8 cellular contexts compared by ENCODE assay signal in the genomic region with DNA sequence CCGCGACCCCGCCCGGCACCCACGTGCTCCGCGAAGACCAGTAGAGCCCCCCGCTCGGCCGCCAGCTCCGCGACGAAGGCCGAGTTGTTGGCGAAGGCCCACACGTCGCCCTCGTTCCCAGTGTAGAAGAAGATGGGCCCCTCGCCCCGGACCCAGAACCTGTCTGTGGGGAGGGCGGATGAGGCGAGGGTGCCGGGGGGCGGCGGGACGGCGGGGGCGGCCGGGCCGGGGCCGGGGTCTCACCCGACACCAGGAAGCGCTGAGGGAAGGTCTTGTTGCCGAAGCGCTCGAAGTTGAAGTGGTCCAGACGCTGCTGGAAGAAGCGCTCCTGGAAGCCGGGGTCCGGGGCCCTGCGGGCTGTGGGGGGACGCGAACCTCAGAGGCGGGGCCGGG. TPM values are rescaled to one million over a fixed set of nuclear protein-coding genes. Genes with fewer than 3 reads are reported as not detected.
DNase-seq lines count a peak whose midpoint lies in the region; FAIRE-seq and TF ChIP-seq lines count a peak whose summit lies in the region.

No MANE protein-coding gene starts in this region.

- H3F3A ChIP-seq in smooth muscle cell (ENCODE audit: low read depth): no peaks in the 10 kb centered on the region

- H3K36me3 ChIP-seq in Peyer's patch (peaks cover 0 to 34% (median 0%) of the 10 kb centered on the region in 3 donors), smooth muscle cell (ENCODE audit: low read depth) (no peaks in the 10 kb centered on the region)

- H3K9me3 ChIP-seq in Peyer's patch (no peaks in the 10 kb centered on the region), smooth muscle cell (replicated peaks; ENCODE audit: low read depth) (no peaks in the 10 kb centered on the region)

- H3K27me3 Mint-ChIP-seq in activated CD4-positive, alpha-beta T cell treated with anti-CD3 and anti-CD28 coated beads, Interleukin-2, amount 10 ng/mL, durations not matched to agents 7 days and 5 days: no peaks in the 10 kb centered on the region

- peak overlapping the region; percentile 58 for H2AFZ ChIP-seq in smooth muscle cell (ENCODE audit: low read depth)

- POLR2A ChIA-PET in activated CD4-positive, alpha-beta T cell treated with anti-CD3 and anti-CD28 coated beads, Interleukin-2, amount 10 ng/mL, durations not matched to agents 7 days and 5 days (lab: Charles Lee): no interaction called here

- H3K27ac ChIP-seq in Peyer's patch (peak overlapping the region in 3 of 4 donors; percentile 15 to 88 (median 37)), smooth muscle cell (ENCODE audit: low read depth) (no peak overlapping the region)

- peak overlapping the region; percentile 69 for H3K4me3 Mint-ChIP-seq in activated CD4-positive, alpha-beta T cell treated with anti-CD3 and anti-CD28 coated beads, Interleukin-2, amount 10 ng/mL, durations not matched to agents 7 days and 5 days

- DNase-seq in activated CD4-positive, alpha-beta T cell treated with anti-CD3 and anti-CD28 coated beads, Interleukin-2, amount 10 ng/mL, durations not matched to agents 7 days and 5 days: no peak
- DNase-seq in activated CD4-positive, alpha-beta T cell treated with anti-CD3 and anti-CD28 coated beads, Interleukin-2, amount 50 U/mL, for 1 hour: no peak
- DNase-seq in Peyer's patch (no peak), fibroblast of mammary gland (ENCODE audit: low read depth) (no peak), smooth muscle cell (lab: John Stamatoyannopoulos, UW; ENCODE audit: unreplicated experiment) (no peak), NCI-H1105 treated with DMSO at 0.1 percent for 48 hours (lab: John Stamatoyannopoulos, UW) (no peak), NCI-H187 treated with DMSO at 0.1 percent for 48 hours (lab: John Stamatoyannopoulos, UW) (no peak), HTR-8/SVneo (ENCODE audit: insufficient read length, low spot score) (no peak)

- peaks cover 8% of the 10 kb centered on the region for H3K36me3 Mint-ChIP-seq in activated CD4-positive, alpha-beta T cell treated with anti-CD3 and anti-CD28 coated beads, Interleukin-2, amount 10 ng/mL, durations not matched to agents 7 days and 5 days (ENCODE audit: low read depth)

- H3K4me2 ChIP-seq in smooth muscle cell: peak overlapping the region; percentile 98

- TF ChIP-seq POLR2A in Peyer's patch (IDR thresholded peaks at IDR 0.05): no peak

- 3% methylated on average over 13 of the region's 45 CpGs for WGBS in smooth muscle cell (ENCODE audit: low lambda C conversion rate)

- no peak overlapping the region for H3K9ac ChIP-seq in smooth muscle cell (ENCODE audit: low read depth)

- no peaks in the 10 kb centered on the region for H3K79me2 ChIP-seq in smooth muscle cell (ENCODE audit: low read depth)

- H3K27me3 ChIP-seq in Peyer's patch: peaks cover 0 to 6% of the 10 kb centered on the region in 2 donors
- no peaks in the 10 kb centered on the region for H3K27me3 ChIP-seq in smooth muscle cell (ENCODE audit: low read depth)

- H3K4me3 ChIP-seq in Peyer's patch: peak overlapping the region; percentile 53 to 99 (median 85)
- H3K4me3 ChIP-seq in fibroblast of mammary gland (ENCODE audit: control insufficient read depth, low read depth, low read length): peak overlapping the region; percentile 41
- H3K4me3 ChIP-seq in smooth muscle cell: peak overlapping the region; percentile 67

- no peaks in the 10 kb centered on the region for H4K20me1 ChIP-seq in smooth muscle cell (ENCODE audit: low read depth)

- no peak for TF ChIP-seq CTCF in Peyer's patch (IDR thresholded peaks at IDR 0.05)
- TF ChIP-seq CTCF in fibroblast of mammary gland (conservative IDR thresholded peaks at IDR 0.05; ENCODE audit: control insufficient read depth, insufficient read depth, low read depth, low read length): no peak
- TF ChIP-seq CTCF in smooth muscle cell (IDR thresholded peaks at IDR 0.05; ENCODE audit: borderline replicate concordance, insufficient read depth, poor library complexity, severe bottlenecking): no peak

- no peak for FAIRE-seq in HTR-8/SVneo (lab: Jason Lieb, UNC)

- peak overlapping the region; percentile 2 for H3K27ac Mint-ChIP-seq in activated CD4-positive, alpha-beta T cell treated with anti-CD3 and anti-CD28 coated beads, Interleukin-2, amount 10 ng/mL, durations not matched to agents 7 days and 5 days

- H3K4me1 Mint-ChIP-seq in activated CD4-positive, alpha-beta T cell treated with anti-CD3 and anti-CD28 coated beads, Interleukin-2, amount 10 ng/mL, durations not matched to agents 7 days and 5 days: peaks cover 11% of the 10 kb centered on the region

- H3K9me3 Mint-ChIP-seq in activated CD4-positive, alpha-beta T cell treated with anti-CD3 and anti-CD28 coated beads, Interleukin-2, amount 10 ng/mL, durations not matched to agents 7 days and 5 days: no peaks in the 10 kb centered on the region

- CTCF ChIA-PET in activated CD4-positive, alpha-beta T cell treated with anti-CD3 and anti-CD28 coated beads, Interleukin-2, amount 10 ng/mL, durations not matched to agents 7 days and 5 days (lab: Charles Lee): interaction anchor here (1.0 to 1.9 kb wide), 3 partner anchors 18 to 113 kb away, joined by 3 to 6 read pairs (median 6); a partner anchor contains a TSS

- H3K4me1 ChIP-seq in Peyer's patch (peaks cover 0 to 17% (median 9%) of the 10 kb centered on the region in 4 donors), smooth muscle cell (ENCODE audit: low read depth) (peaks cover 3% of the 10 kb centered on the region)

RNA-seq across cellular contexts. Expression of a gene that starts 0.3 kb away (rescaled TPM):
- 100 to 1,000 TPM; 206 to 259 TPM for total RNA-seq in activated CD4-positive, alpha-beta T cell treated with anti-CD3 and anti-CD28 coated beads, Interleukin-2, amount 10 ng/mL, durations not matched to agents 7 days and 5 days
- 100 to 1,000 TPM in 1 of 4 donors, 10 to 100 TPM in 3; 44.7 to 177 (median 76.7) TPM for total RNA-seq in Peyer's patch
- total RNA-seq in smooth muscle cell: 50.6 and 51.4 TPM in 2 replicates
- 170 and 171 TPM in 2 replicates for polyA plus RNA-seq in smooth muscle cell

RNA-seq across cellular contexts. Expression of a gene that starts 24.7 kb away (rescaled TPM):
- total RNA-seq in activated CD4-positive, alpha-beta T cell treated with anti-CD3 and anti-CD28 coated beads, Interleukin-2, amount 10 ng/mL, durations not matched to agents 7 days and 5 days: under 1 TPM in 1 of 2 experiments, not detected in 1; 0.05 TPM
- total RNA-seq in Peyer's patch (not detected), smooth muscle cell (not detected in 2 replicates)
- 0.44 TPM in 1 of 2 replicates, not detected in the other for polyA plus RNA-seq in smooth muscle cell

RNA-seq across cellular contexts. Expression of a gene that starts 27.4 kb away (rescaled TPM):
- total RNA-seq in activated CD4-positive, alpha-beta T cell treated with anti-CD3 and anti-CD28 coated beads, Interleukin-2, amount 10 ng/mL, durations not matched to agents 7 days and 5 days: 10 to 100 TPM; 43.0 to 55.0 TPM
- total RNA-seq in Peyer's patch (10 to 100 TPM; 42.7 to 74.7 (median 61.0) TPM), smooth muscle cell (62.9 and 70.9 TPM in 2 replicates)
- 97.1 and 109 TPM in 2 replicates for polyA plus RNA-seq in smooth muscle cell

RNA-seq across cellular contexts. Expression of a gene that starts 36.9 kb away (rescaled TPM):
- 10 to 100 TPM; 19.1 to 21.9 TPM for total RNA-seq in activated CD4-positive, alpha-beta T cell treated with anti-CD3 and anti-CD28 coated beads, Interleukin-2, amount 10 ng/mL, durations not matched to agents 7 days and 5 days
- total RNA-seq in Peyer's patch: 10 to 100 TPM in 1 of 4 donors, 1 to 10 TPM in 3; 4.9 to 15.7 (median 6.6) TPM
- total RNA-seq in smooth muscle cell: 5.8 and 7.2 TPM in 2 replicates
- polyA plus RNA-seq in smooth muscle cell: 22.5 and 23.8 TPM in 2 replicates

RNA-seq across cellular contexts. Expression of a gene that starts 43.9 kb away (rescaled TPM):
- 10 to 100 TPM; 33.8 to 40.6 TPM for total RNA-seq in activated CD4-positive, alpha-beta T cell treated with anti-CD3 and anti-CD28 coated beads, Interleukin-2, amount 10 ng/mL, durations not matched to agents 7 days and 5 days
- total RNA-seq in Peyer's patch (10 to 100 TPM in 1 of 4 donors, 1 to 10 TPM in 3; 5.6 to 12.4 (median 7.9) TPM), smooth muscle cell (1.9 and 2.1 TPM in 2 replicates)
- 3.9 and 5.0 TPM in 2 replicates for polyA plus RNA-seq in smooth muscle cell
